ENCODE assay signal across 14 cellular contexts in genomic region chr13:43880930-43881329, GRCh38. TPM values are rescaled to one million over a fixed set of nuclear protein-coding genes. Genes with fewer than 3 reads are reported as not detected.
DNase-seq lines count a peak whose midpoint lies in the region; ATAC-seq, FAIRE-seq and TF ChIP-seq lines count a peak whose summit lies in the region.
"Had no signal": no experiment of that assay in that cellular context is flagged by ENCODE, and none has a peak within 500 bp of the region (broad histone marks: within the 10 kb centered on the region; RNA-seq: fewer than 3 reads in every experiment).

No MANE protein-coding gene starts in this region.

- intact Hi-C loops in prostate gland (cut with DNase I), result no loop called here

- H3K4me2 ChIP-seq in fibroblast of lung (ENCODE audit: extremely low read depth, insufficient read depth, low read length), result peak overlapping the region; percentile 39

- no peak overlapping the region for H3K9ac ChIP-seq in fibroblast of lung (ENCODE audit: insufficient read depth, low read length)

- DNase-seq in GM12892 (ENCODE audit: insufficient read length) (no peak), RPMI7951 (ENCODE audit: low read depth) (peak; percentile 10), fibroblast of lung (ENCODE audit: low read depth in 2 of 2) (peak in 1 of 2 donors; percentile 10), pons (ENCODE audit: low spot score) (peak; percentile 78), cerebellar nuclear complex (lab: John Stamatoyannopoulos, UW) (no peak), prostate gland (ENCODE audit: low spot score) (no peak)
- DNase-seq: DMS79, NCI-H187 treated with DMSO at 0.1 percent for 48 hours, NCI-H524 treated with DMSO at 0.1 percent for 48 hours, T-helper 1 cell had no signal

- no peaks in the 10 kb centered on the region for H3K79me2 ChIP-seq in fibroblast of lung (ENCODE audit: control insufficient read depth, insufficient read depth, low read length)

- H4K20me1 ChIP-seq in fibroblast of lung (ENCODE audit: control insufficient read depth, extremely low read depth, insufficient read depth, low read length), result no peaks in the 10 kb centered on the region

- ATAC-seq in GM21576 (IDR thresholded peaks at IDR 0.05; ENCODE audit: unreplicated experiment) (no peak), GM21529 (IDR thresholded peaks at IDR 0.05; ENCODE audit: unreplicated experiment) (no peak)
- ATAC-seq: left lobe of liver had no signal

- TF ChIP-seq POLR2A in GM12892 (IDR thresholded peaks at IDR 0.05; ENCODE audit: low read depth, low read length) (no peak), prostate gland (IDR thresholded peaks at IDR 0.05) (no peak)

- H3K27me3 ChIP-seq in fibroblast of lung (ENCODE audit: control insufficient read depth, insufficient read depth, low read length) (no peaks in the 10 kb centered on the region), prostate gland (replicated peaks; ENCODE audit: insufficient read depth) (no peaks in the 10 kb centered on the region)
- H3K27me3 ChIP-seq: ascending aorta had no signal

- H3K9me3 ChIP-seq in fibroblast of lung (ENCODE audit: control insufficient read depth, insufficient read depth, low read depth, low read length) (no peaks in the 10 kb centered on the region), prostate gland (no peaks in the 10 kb centered on the region)
- H3K9me3 ChIP-seq: ascending aorta had no signal

- peak; percentile 58 for FAIRE-seq in GM12892 (lab: Jason Lieb, UNC)

- H3K36me3 ChIP-seq in fibroblast of lung (ENCODE audit: control insufficient read depth, insufficient read depth, low read length) (no peaks in the 10 kb centered on the region), prostate gland (no peaks in the 10 kb centered on the region)
- H3K36me3 ChIP-seq: ascending aorta had no signal

- H3K4me1 ChIP-seq in fibroblast of lung (ENCODE audit: control insufficient read depth, extremely low read depth, insufficient read depth, low read length), result no peaks in the 10 kb centered on the region
- H3K4me1 ChIP-seq in prostate gland (replicated peaks), result peaks cover 6% of the 10 kb centered on the region

- H3K27ac ChIP-seq in fibroblast of lung (ENCODE audit: insufficient read depth, low read length) (no peak overlapping the region), prostate gland (no peak overlapping the region)
- H3K27ac ChIP-seq: ascending aorta had no signal

- TF ChIP-seq CTCF in fibroblast of lung (conservative IDR thresholded peaks at IDR 0.05 in 1 of 2, IDR thresholded peaks at IDR 0.05 in 1 of 2; ENCODE audit: low read depth in 1 of 2, low read length in 2 of 2), result no peak
- TF ChIP-seq CTCF in prostate gland (IDR thresholded peaks at IDR 0.05), result no peak

- H3K4me3 ChIP-seq in fibroblast of lung (replicated peaks in 1 of 4; ENCODE audit: control extremely low read depth in 1 of 4, insufficient read depth in 1 of 4, low read depth in 3 of 4, low read length in 4 of 4) (no peak overlapping the region), prostate gland (no peak overlapping the region)

- H2AFZ ChIP-seq in fibroblast of lung (ENCODE audit: low read length), result no peak overlapping the region

RNA-seq across cellular contexts. Expression of gene LACC1, which starts 1.2 kb away (rescaled TPM):
- 1.8 TPM for polyA plus RNA-seq in GM12892 (2012; ENCODE audit: missing spikeins)
- total RNA-seq in RPMI7951 (2014; rRNA removed; shearing (Covaris generic)), result 12.7 and 15.7 TPM in 2 replicates
- 8.9 and 11.3 TPM in 2 replicates for total RNA-seq in fibroblast of lung
- 5.5 and 6.9 TPM in 2 replicates for polyA plus RNA-seq in fibroblast of lung
- 5.5 and 5.6 TPM in 2 replicates for polyA plus RNA-seq in fibroblast of lung (2012)
- 2.4 TPM in 1 of 2 replicates, not detected in the other for polyA minus RNA-seq in fibroblast of lung (ENCODE audit: low replicate concordance)
- 10 to 100 TPM in 1 of 2 donors, 1 to 10 TPM in 1; 8.6 to 27.8 TPM for total RNA-seq in prostate gland

RNA-seq across cellular contexts. Expression of gene CCDC122, which starts 1.4 kb away (rescaled TPM):
- polyA plus RNA-seq in GM12892 (2012; ENCODE audit: missing spikeins), result 3.3 TPM
- 3.5 and 18.0 TPM in 2 replicates for total RNA-seq in RPMI7951 (2014; rRNA removed; shearing (Covaris generic))
- total RNA-seq in fibroblast of lung (6.8 and 7.2 TPM in 2 replicates), prostate gland (10 to 100 TPM; 13.8 to 14.1 TPM)
- polyA plus RNA-seq in fibroblast of lung, result 1.2 and 2.0 TPM in 2 replicates
- 3.2 and 6.4 TPM in 2 replicates for polyA plus RNA-seq in fibroblast of lung (2012)
- polyA minus RNA-seq in fibroblast of lung (ENCODE audit: low replicate concordance), result 0.75 TPM in 1 of 2 replicates, not detected in the other

Comparison
In these comparisons a context has a peak if more than half of its experiments do, and no peak if none do; other contexts are left out.
1. DNase-seq: peak in RPMI7951 (single experiment) and pons (single experiment); none in GM12892 (single experiment), cerebellar nuclear complex (0 of 2) and prostate gland (single experiment).